36 cellular contexts compared by ENCODE assay signal in genomic region chr17:63530557-63531021, GRCh38. TPM values are rescaled to one million over a fixed set of nuclear protein-coding genes. Genes with fewer than 3 reads are reported as not detected.
"Had no signal": no experiment of that assay in that cellular context is flagged by ENCODE, and none has a peak within 500 bp of the region (broad histone marks: within the 10 kb centered on the region; RNA-seq: fewer than 3 reads in every experiment).

No MANE protein-coding gene starts in this region.

- DNase-seq: activated B cell treated with CpG ODN at 0.5 μM for 24 hours; activated CD4-positive, alpha-beta memory T cell treated with anti-CD3 and anti-CD28 coated beads for 36 hours; activated CD4-positive, alpha-beta T cell treated with anti-CD3 and anti-CD28 coated beads for 4 hours; activated CD4-positive, alpha-beta T cell treated with anti-CD3 and anti-CD28 coated beads, Interleukin-2, amount 50 U/mL, for 1 hour; activated CD4-positive, CD25-positive, alpha-beta regulatory T cell treated with anti-CD3 and anti-CD28 coated beads, Interleukin-2, amount 50 U/mL, for 72 hours; activated CD8-positive, alpha-beta memory T cell treated with anti-CD3 and anti-CD28 coated beads, Interleukin-2, amount 50 U/mL, for 4 hours; activated gamma-delta T cell treated with Interleukin-2 at 50 U/mL for 16 hours; activated naive CD4-positive, alpha-beta T cell treated with anti-CD3 and anti-CD28 coated beads for 36 hours; activated T-cell treated with anti-CD3 and anti-CD28 coated beads for 4 hours; activated T-cell treated with anti-CD3 and anti-CD28 coated beads, Interleukin-2, amount 50 U/mL, for 4 hours; body of pancreas; central memory CD4-positive, alpha-beta T cell; Kasumi-1; KBM-7; MM.1S; MV-4-11; NCI-H1092; NCI-H1436 treated with DMSO at 0.1 percent for 48 hours; NCI-H1694 treated with DMSO at 0.1 percent for 48 hours; NCI-H2029; NCI-H345; NCI-H524 treated with DMSO at 0.1 percent for 48 hours; SHP77 treated with DMSO at 0.1 percent for 48 hours; SK-N-SH had no signal

- H3K27me3 ChIP-seq: adrenal gland, body of pancreas had no signal

- ATAC-seq: activated naive CD4-positive, alpha-beta T cell treated with anti-CD3 and anti-CD28 coated beads, Interleukin-2, amount 50 U/mL, for 72 hours; activated T-cell treated with anti-CD3 and anti-CD28 coated beads, Interleukin-2, amount 50 U/mL, for 4 hours; body of pancreas; Panc1 had no signal

- H3K27ac ChIP-seq: adrenal gland, body of pancreas, SJSA1 had no signal

- H3K4me3 Mint-ChIP-seq: activated B cell treated with CpG ODN at 0.5 μM for 24 hours; activated CD4-positive, alpha-beta memory T cell treated with anti-CD3 and anti-CD28 coated beads for 36 hours; activated naive CD4-positive, alpha-beta T cell treated with anti-CD3 and anti-CD28 coated beads for 36 hours; activated T-cell treated with anti-CD3 and anti-CD28 coated beads, Interleukin-2, amount 50 U/mL, for 4 hours; activated T-helper 1 cell treated with anti-CD3 and anti-CD28 coated beads, Interleukin-12 subunit alpha, Interleukin-12 subunit beta, Interleukin-2, Interleukin-4 antibody, amounts not matched to agents 30 ng/mL and 10 ng/mL and 1 ng/mL, durations not matched to agents 14 hours and 24 hours and 36 hours; T-helper 1 cell treated with Interleukin-12 subunit alpha and Interleukin-12 subunit beta and Interleukin-4 antibody, amounts not matched to agents 30 μg/mL and 1 μg/mL, for 36 hours; T-helper 2 cell treated with Interferon-gamma antibody and Interleukin-4, amounts not matched to agents 5 μg/mL and 100 μg/mL, for 36 hours had no signal

- H3K9me3 Mint-ChIP-seq: activated B cell treated with CpG ODN at 0.5 μM for 24 hours; activated CD4-positive, alpha-beta memory T cell treated with anti-CD3 and anti-CD28 coated beads for 36 hours; activated naive CD4-positive, alpha-beta T cell treated with anti-CD3 and anti-CD28 coated beads for 36 hours; activated naive CD4-positive, alpha-beta T cell treated with anti-CD3 and anti-CD28 coated beads, Interleukin-2, amount 50 U/mL, for 72 hours; activated T-cell treated with anti-CD3 and anti-CD28 coated beads, Interleukin-2, amount 50 U/mL, for 4 hours; activated T-helper 1 cell treated with anti-CD3 and anti-CD28 coated beads, Interleukin-12 subunit alpha, Interleukin-12 subunit beta, Interleukin-2, Interleukin-4 antibody, amounts not matched to agents 30 ng/mL and 10 ng/mL and 1 ng/mL, durations not matched to agents 14 hours and 24 hours and 36 hours; T-helper 1 cell treated with Interleukin-12 subunit alpha and Interleukin-12 subunit beta and Interleukin-4 antibody, amounts not matched to agents 30 μg/mL and 1 μg/mL, for 36 hours; T-helper 2 cell treated with Interferon-gamma antibody and Interleukin-4, amounts not matched to agents 5 μg/mL and 100 μg/mL, for 36 hours had no signal

- H3K9me3 ChIP-seq: adrenal gland, body of pancreas, SJSA1, SK-N-SH had no signal

- H3K36me3 Mint-ChIP-seq: activated CD4-positive, alpha-beta memory T cell treated with anti-CD3 and anti-CD28 coated beads for 36 hours; activated naive CD4-positive, alpha-beta T cell treated with anti-CD3 and anti-CD28 coated beads, Interleukin-2, amount 50 U/mL, for 72 hours had no signal

- H3K4me1 Mint-ChIP-seq: activated B cell treated with CpG ODN at 0.5 μM for 24 hours had no signal

- H3K4me3 ChIP-seq: adrenal gland, body of pancreas, SJSA1 had no signal

- FAIRE-seq: astrocyte, TTC549 had no signal

- H3K36me3 ChIP-seq: adrenal gland, SJSA1 had no signal

- H3K27ac Mint-ChIP-seq: activated B cell treated with CpG ODN at 0.5 μM for 24 hours; activated CD4-positive, alpha-beta memory T cell treated with anti-CD3 and anti-CD28 coated beads for 36 hours; activated naive CD4-positive, alpha-beta T cell treated with anti-CD3 and anti-CD28 coated beads for 36 hours; activated naive CD4-positive, alpha-beta T cell treated with anti-CD3 and anti-CD28 coated beads, Interleukin-2, amount 50 U/mL, for 72 hours; activated T-helper 1 cell treated with anti-CD3 and anti-CD28 coated beads, Interleukin-12 subunit alpha, Interleukin-12 subunit beta, Interleukin-2, Interleukin-4 antibody, amounts not matched to agents 30 ng/mL and 10 ng/mL and 1 ng/mL, durations not matched to agents 14 hours and 24 hours and 36 hours; T-helper 1 cell treated with Interleukin-12 subunit alpha and Interleukin-12 subunit beta and Interleukin-4 antibody, amounts not matched to agents 30 μg/mL and 1 μg/mL, for 36 hours; T-helper 2 cell treated with Interferon-gamma antibody and Interleukin-4, amounts not matched to agents 5 μg/mL and 100 μg/mL, for 36 hours had no signal

RNA-seq across cellular contexts. Expression of gene KCNH6, which starts 7.4 kb away (rescaled TPM):
- total RNA-seq: activated B cell treated with CpG ODN at 0.5 μM for 24 hours; activated CD4-positive, alpha-beta memory T cell treated with anti-CD3 and anti-CD28 coated beads for 36 hours; activated naive CD4-positive, alpha-beta T cell treated with anti-CD3 and anti-CD28 coated beads for 36 hours; activated T-cell treated with anti-CD3 and anti-CD28 coated beads, Interleukin-2, amount 50 U/mL, for 4 hours; activated T-helper 1 cell treated with anti-CD3 and anti-CD28 coated beads, Interleukin-12 subunit alpha, Interleukin-12 subunit beta, Interleukin-2, Interleukin-4 antibody, amounts not matched to agents 30 ng/mL and 10 ng/mL and 1 ng/mL, durations not matched to agents 14 hours and 24 hours and 36 hours; astrocyte; bronchial epithelial cell; NCI-H460; RPMI7951; SJSA1 had no signal

RNA-seq across cellular contexts. Expression of gene ACE, which starts 53.7 kb away (rescaled TPM):
- total RNA-seq: bronchial epithelial cell had no signal
